ENCODE assay signal across 7 cellular contexts in genomic region chr12:127106723-127107122, GRCh38.
"Had no signal": no experiment of that assay in that cellular context is flagged by ENCODE, and none has a peak within 500 bp of the region (broad histone marks: within the 10 kb centered on the region; RNA-seq: fewer than 3 reads in every experiment).

No MANE protein-coding gene starts in this region.

- H3K36me3 ChIP-seq: HAP-1 had no signal

- H2AFZ ChIP-seq: GM23248 had no signal

- H3K4me3 Mint-ChIP-seq: HFFc6 had no signal

- H3K27ac ChIP-seq: GM23248 had no signal

- DNase-seq: GM23248, GOT3, H7, HFFc6, IMR-90 had no signal

- H3K4me1 ChIP-seq: HAP-1 had no signal

- H3K9me3 ChIP-seq: HAP-1 had no signal

- FAIRE-seq: HTR-8/SVneo had no signal

- H3K27ac Mint-ChIP-seq: HFFc6 had no signal

- H3K9me3 Mint-ChIP-seq: HFFc6 had no signal

- H3K4me3 ChIP-seq: GM23248, HAP-1 had no signal

- H3K9ac ChIP-seq: GM23248 had no signal
